Comparison of ENCODE assay signal across 14 cellular contexts in the genomic region with DNA sequence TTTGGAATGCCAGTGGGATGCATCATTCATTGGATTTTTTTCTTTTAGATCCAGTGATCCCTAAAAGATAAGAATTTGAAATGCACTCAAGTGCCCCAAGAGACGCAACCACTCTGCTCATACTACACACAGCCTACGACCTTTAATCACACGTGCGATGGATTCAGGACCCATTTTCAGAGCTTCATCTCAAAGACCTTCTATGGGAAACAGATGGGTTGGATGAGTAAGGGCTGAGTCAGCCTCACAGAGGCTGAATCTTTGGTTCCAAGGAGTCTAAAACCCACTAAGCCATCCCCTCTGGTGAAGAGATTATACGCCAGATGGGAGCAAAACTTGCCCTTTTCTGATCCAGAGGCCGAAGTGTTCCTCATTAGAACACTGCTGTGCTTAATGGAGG.
A peak's percentile ranks its signal among the peaks of the same experiment; 100 is the strongest.
DNase-seq lines count a peak whose midpoint lies in the region; ATAC-seq and TF ChIP-seq lines count a peak whose summit lies in the region.
"Had no signal": no experiment of that assay in that cellular context is flagged by ENCODE, and none has a peak within 500 bp of the region (broad histone marks: within the 10 kb centered on the region; RNA-seq: fewer than 3 reads in every experiment).

No MANE protein-coding gene starts in this region.

- ATAC-seq in HG02870 (IDR thresholded peaks at IDR 0.05; ENCODE audit: unreplicated experiment), result no peak
- ATAC-seq: activated CD4-positive, alpha-beta T cell treated with anti-CD3 and anti-CD28 coated beads for 36 hours had no signal

- H3K27ac ChIP-seq in neural progenitor cell, result no peak overlapping the region
- H3K27ac ChIP-seq: epithelial cell of prostate, stomach had no signal

- no peaks in the 10 kb centered on the region for H3K36me3 Mint-ChIP-seq in neural progenitor cell

- H3K27me3 ChIP-seq in neural progenitor cell, result no peaks in the 10 kb centered on the region
- H3K27me3 ChIP-seq: stomach had no signal

- H3K9me3 Mint-ChIP-seq in neural progenitor cell, result peaks cover 2% of the 10 kb centered on the region
- H3K9me3 Mint-ChIP-seq: central memory CD8-positive, alpha-beta T cell had no signal

- H3K27me3 Mint-ChIP-seq in neural progenitor cell (ENCODE audit: insufficient read depth, low read depth), result peaks cover 9% of the 10 kb centered on the region

- DNase-seq in DMS 273 treated with DMSO at 0.1 percent for 48 hours (lab: John Stamatoyannopoulos, UW) (peak; percentile 74), NCI-H226 (peak; percentile 54), brain pericyte (ENCODE audit: low read depth, low spot score) (peak; percentile 37), neural progenitor cell (ENCODE audit: low spot score) (no peak), NCI-H1436 treated with DMSO at 0.1 percent for 48 hours (lab: John Stamatoyannopoulos, UW) (no peak), NCI-H526 (lab: John Stamatoyannopoulos, UW) (no peak)
- no peak for DNase-seq in activated CD4-positive, alpha-beta T cell treated with anti-CD3 and anti-CD28 coated beads, Interleukin-2, amount 50 U/mL, for 1 hour
- DNase-seq: activated CD4-positive, alpha-beta T cell treated with anti-CD3 and anti-CD28 coated beads for 36 hours; NCI-H748 treated with DMSO at 0.1 percent for 48 hours; retina; stomach had no signal

- peaks cover 14% of the 10 kb centered on the region for H3K4me1 ChIP-seq in neural progenitor cell

- H3K4me3 ChIP-seq in neural progenitor cell, result no peak overlapping the region
- H3K4me3 ChIP-seq: stomach had no signal

- H3K27ac Mint-ChIP-seq in neural progenitor cell, result peak overlapping the region; percentile 42
- H3K27ac Mint-ChIP-seq: activated CD4-positive, alpha-beta T cell treated with anti-CD3 and anti-CD28 coated beads for 36 hours had no signal

- H3K36me3 ChIP-seq in neural progenitor cell, result no peaks in the 10 kb centered on the region
- H3K36me3 ChIP-seq: stomach had no signal

- H3K9ac ChIP-seq in neural progenitor cell, result no peak overlapping the region

- H2AFZ ChIP-seq in neural progenitor cell (replicated peaks), result no peak overlapping the region

- no peaks in the 10 kb centered on the region for H3K79me2 ChIP-seq in neural progenitor cell (ENCODE audit: low read depth)

- H3K4me2 ChIP-seq in neural progenitor cell, result no peak overlapping the region

- peaks cover 19% of the 10 kb centered on the region for H3K4me1 Mint-ChIP-seq in neural progenitor cell
- H3K4me1 Mint-ChIP-seq: activated CD4-positive, alpha-beta T cell treated with anti-CD3 and anti-CD28 coated beads for 36 hours; central memory CD8-positive, alpha-beta T cell had no signal

- TF ChIP-seq CTCF in neural progenitor cell (IDR thresholded peaks at IDR 0.05), result no peak

- H3K4me3 Mint-ChIP-seq in neural progenitor cell, result no peak overlapping the region
- H3K4me3 Mint-ChIP-seq: activated CD4-positive, alpha-beta T cell treated with anti-CD3 and anti-CD28 coated beads for 36 hours; central memory CD8-positive, alpha-beta T cell had no signal

- H3K9me3 ChIP-seq in neural progenitor cell (ENCODE audit: low read depth), result no peaks in the 10 kb centered on the region
- H3K9me3 ChIP-seq: stomach had no signal

- no peaks in the 10 kb centered on the region for H4K20me1 ChIP-seq in neural progenitor cell (ENCODE audit: low read depth)

- no peaks in the 10 kb centered on the region for H3F3A ChIP-seq in neural progenitor cell (ENCODE audit: low read depth)

Comparison
In these comparisons a context has a peak if more than half of its experiments do, and no peak if none do; other contexts are left out.
1. DNase-seq: peak in DMS 273 treated with DMSO at 0.1 percent for 48 hours (single experiment), NCI-H226 (single experiment) and brain pericyte (single experiment); none in neural progenitor cell (single experiment), NCI-H1436 treated with DMSO at 0.1 percent for 48 hours (single experiment), NCI-H526 (0 of 2) and activated CD4-positive, alpha-beta T cell treated with anti-CD3 and anti-CD28 coated beads, Interleukin-2, amount 50 U/mL, for 1 hour (single experiment).